In the genomic region with DNA sequence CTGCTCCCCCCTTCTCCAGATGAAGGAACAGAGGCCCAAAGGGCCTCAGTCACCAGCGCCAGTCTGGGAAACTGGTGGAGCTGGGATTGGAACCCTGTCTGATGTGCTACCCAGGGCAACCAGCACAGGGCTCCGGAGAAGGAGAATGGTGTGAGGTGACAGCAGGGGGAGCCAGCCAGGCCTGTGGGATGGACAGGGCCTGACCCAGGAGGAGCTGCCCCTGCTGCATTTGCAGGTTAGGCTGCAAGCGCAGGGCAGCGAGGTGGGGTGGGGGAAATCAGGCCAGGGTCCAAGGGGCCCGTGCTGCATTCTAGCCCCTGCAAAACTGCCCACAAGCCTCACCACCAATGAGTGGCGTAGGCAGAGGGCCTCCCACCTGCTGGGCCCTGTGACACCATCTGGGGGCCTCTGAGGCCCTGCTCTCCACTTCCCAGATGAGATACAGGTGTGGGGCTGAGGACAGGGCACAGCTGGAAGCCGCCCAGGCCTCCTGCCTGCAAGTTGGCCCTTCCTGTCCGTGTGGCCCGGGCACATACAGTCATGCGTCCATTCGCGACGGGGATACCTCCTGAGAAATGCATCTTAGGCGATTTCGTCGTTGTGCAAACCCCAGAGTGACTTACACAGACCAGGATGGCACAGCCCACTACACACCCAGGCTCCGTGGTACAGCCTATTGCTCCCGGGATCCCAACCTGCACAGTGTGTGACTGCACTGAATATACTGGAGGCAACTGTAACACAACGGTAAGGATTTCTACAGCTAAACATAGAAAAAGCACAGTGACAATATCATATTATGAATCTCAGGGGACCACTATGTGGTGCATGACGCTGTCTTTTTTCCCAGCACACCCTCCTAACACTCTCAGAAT, we compare ENCODE assay signal across 10 cellular contexts. TPM values are rescaled to one million over a fixed set of nuclear protein-coding genes. Genes with fewer than 3 reads are reported as not detected.
A peak's percentile ranks its signal among the peaks of the same experiment; 100 is the strongest.
DNase-seq lines count a peak whose midpoint lies in the region; ATAC-seq and TF ChIP-seq lines count a peak whose summit lies in the region.
"Had no signal": no experiment of that assay in that cellular context is flagged by ENCODE, and none has a peak within 500 bp of the region (broad histone marks: within the 10 kb centered on the region; RNA-seq: fewer than 3 reads in every experiment).

No MANE protein-coding gene starts in this region.

- peaks cover 13% of the 10 kb centered on the region for H3K4me1 Mint-ChIP-seq in activated CD4-positive, alpha-beta memory T cell treated with anti-CD3 and anti-CD28 coated beads for 36 hours (ENCODE audit: low read depth)
- peaks cover 17% of the 10 kb centered on the region for H3K4me1 Mint-ChIP-seq in activated CD4-positive, alpha-beta memory T cell treated with anti-CD3 and anti-CD28 coated beads, Interleukin-2, amount 10 ng/mL, durations not matched to agents 7 days and 5 days
- peaks cover 35% of the 10 kb centered on the region for H3K4me1 Mint-ChIP-seq in glutamatergic neuron (ENCODE audit: low read depth, unreplicated experiment)
- peaks cover 54% of the 10 kb centered on the region for H3K4me1 Mint-ChIP-seq in stimulated activated effector memory CD8-positive, alpha-beta T cell treated with anti-CD3 and anti-CD28 coated beads, Interleukin-12 subunit alpha, Interleukin-12 subunit beta, amount 100 ng/mL, for 72 hours

- no peaks in the 10 kb centered on the region for H3K27me3 ChIP-seq in RWPE2 (ENCODE audit: insufficient read depth, poor library complexity, severe bottlenecking)
- no peaks in the 10 kb centered on the region for H3K27me3 ChIP-seq in prostate gland (replicated peaks; ENCODE audit: insufficient read depth)

- peak; percentile 8 for DNase-seq in activated CD4-positive, alpha-beta memory T cell treated with anti-CD3 and anti-CD28 coated beads for 36 hours
- DNase-seq in activated CD4-positive, alpha-beta memory T cell treated with anti-CD3 and anti-CD28 coated beads, Interleukin-2, amount 10 ng/mL, durations not matched to agents 7 days and 5 days = no peak
- DNase-seq in RWPE2 (ENCODE audit: low spot score) (peak; percentile 49), glutamatergic neuron (peak; percentile 65), NCI-H1105 treated with DMSO at 0.1 percent for 48 hours (lab: John Stamatoyannopoulos, UW) (no peak), prostate gland (ENCODE audit: low spot score) (no peak)
- peak in 1 of 2 donors; percentile 48 for DNase-seq in stimulated activated effector memory CD8-positive, alpha-beta T cell treated with anti-CD3 and anti-CD28 coated beads, Interleukin-12 subunit alpha, Interleukin-12 subunit beta, amount 100 ng/mL, for 72 hours (ENCODE audit: low spot score in 2 of 2)

- H3K27ac ChIP-seq in RWPE2 (ENCODE audit: poor library complexity, severe bottlenecking) (no peak overlapping the region), prostate gland (no peak overlapping the region)

- intact Hi-C loops in activated CD4-positive, alpha-beta memory T cell treated with anti-CD3 and anti-CD28 coated beads for 36 hours (cut with micrococcal nuclease) = no loop called here
- intact Hi-C loops in prostate gland (cut with DNase I) = no loop called here

- no peak for ATAC-seq in RWPE2 (ENCODE audit: low read depth)
- ATAC-seq in stimulated activated effector memory CD8-positive, alpha-beta T cell treated with anti-CD3 and anti-CD28 coated beads, Interleukin-12 subunit alpha, Interleukin-12 subunit beta, amount 100 ng/mL, for 72 hours = peak; percentile 39
- no peak for ATAC-seq in HG03442 (IDR thresholded peaks at IDR 0.05; ENCODE audit: unreplicated experiment)
- ATAC-seq: naive thymus-derived CD8-positive, alpha-beta T cell had no signal

- no peaks in the 10 kb centered on the region for H3K36me3 ChIP-seq in RWPE2 (ENCODE audit: low read depth)
- H3K36me3 ChIP-seq in prostate gland = no peaks in the 10 kb centered on the region

- H3K4me3 Mint-ChIP-seq in activated CD4-positive, alpha-beta memory T cell treated with anti-CD3 and anti-CD28 coated beads for 36 hours = no peak overlapping the region
- H3K4me3 Mint-ChIP-seq in activated CD4-positive, alpha-beta memory T cell treated with anti-CD3 and anti-CD28 coated beads, Interleukin-2, amount 10 ng/mL, durations not matched to agents 7 days and 5 days = no peak overlapping the region
- H3K4me3 Mint-ChIP-seq in glutamatergic neuron (ENCODE audit: unreplicated experiment) = peak overlapping the region; percentile 46
- H3K4me3 Mint-ChIP-seq in stimulated activated effector memory CD8-positive, alpha-beta T cell treated with anti-CD3 and anti-CD28 coated beads, Interleukin-12 subunit alpha, Interleukin-12 subunit beta, amount 100 ng/mL, for 72 hours = peak overlapping the region; percentile 14
- H3K4me3 Mint-ChIP-seq: naive thymus-derived CD8-positive, alpha-beta T cell had no signal

- H3K4me3 ChIP-seq in RWPE2 (ENCODE audit: severe bottlenecking) (no peak overlapping the region), prostate gland (no peak overlapping the region)

- no peaks in the 10 kb centered on the region for H3K27me3 Mint-ChIP-seq in activated CD4-positive, alpha-beta memory T cell treated with anti-CD3 and anti-CD28 coated beads for 36 hours
- peaks cover 29% of the 10 kb centered on the region for H3K27me3 Mint-ChIP-seq in activated CD4-positive, alpha-beta memory T cell treated with anti-CD3 and anti-CD28 coated beads, Interleukin-2, amount 10 ng/mL, durations not matched to agents 7 days and 5 days
- peaks cover 17% of the 10 kb centered on the region for H3K27me3 Mint-ChIP-seq in glutamatergic neuron (ENCODE audit: unreplicated experiment)

- no peaks in the 10 kb centered on the region for H3K9me3 Mint-ChIP-seq in activated CD4-positive, alpha-beta memory T cell treated with anti-CD3 and anti-CD28 coated beads for 36 hours
- no peaks in the 10 kb centered on the region for H3K9me3 Mint-ChIP-seq in activated CD4-positive, alpha-beta memory T cell treated with anti-CD3 and anti-CD28 coated beads, Interleukin-2, amount 10 ng/mL, durations not matched to agents 7 days and 5 days
- peaks cover 7% of the 10 kb centered on the region for H3K9me3 Mint-ChIP-seq in glutamatergic neuron (ENCODE audit: unreplicated experiment)
- no peaks in the 10 kb centered on the region for H3K9me3 Mint-ChIP-seq in stimulated activated effector memory CD8-positive, alpha-beta T cell treated with anti-CD3 and anti-CD28 coated beads, Interleukin-12 subunit alpha, Interleukin-12 subunit beta, amount 100 ng/mL, for 72 hours
- H3K9me3 Mint-ChIP-seq: naive thymus-derived CD8-positive, alpha-beta T cell had no signal

- TF ChIP-seq POLR2A in prostate gland (IDR thresholded peaks at IDR 0.05) = no peak

- no peak for TF ChIP-seq CTCF in RWPE2 (IDR thresholded peaks at IDR 0.05; ENCODE audit: poor library complexity, severe bottlenecking)
- no peak for TF ChIP-seq CTCF in glutamatergic neuron (IDR thresholded peaks at IDR 0.05; ENCODE audit: partially characterized antibody, unreplicated experiment)
- no peak for TF ChIP-seq CTCF in prostate gland (IDR thresholded peaks at IDR 0.05)

- H3K9me3 ChIP-seq in RWPE2 (ENCODE audit: severe bottlenecking) (no peaks in the 10 kb centered on the region), prostate gland (no peaks in the 10 kb centered on the region)

- H3K4me1 ChIP-seq in RWPE2 (ENCODE audit: insufficient read depth, poor library complexity, severe bottlenecking) (no peaks in the 10 kb centered on the region), prostate gland (replicated peaks) (no peaks in the 10 kb centered on the region)

- CTCF ChIA-PET in activated CD4-positive, alpha-beta memory T cell treated with anti-CD3 and anti-CD28 coated beads for 36 hours (lab: Charles Lee) = interaction anchor here (4.0 kb wide), 1 partner anchor 17 kb away, joined by 18 read pairs; no protein-coding TSS in a partner anchor
- CTCF ChIA-PET in activated CD4-positive, alpha-beta memory T cell treated with anti-CD3 and anti-CD28 coated beads, Interleukin-2, amount 10 ng/mL, durations not matched to agents 7 days and 5 days (lab: Charles Lee) = interaction anchor here (0.5 to 2.3 kb wide), 4 partner anchors 9 to 134 kb away, joined by 3 to 6 read pairs (median 4); no protein-coding TSS in a partner anchor

- no peaks in the 10 kb centered on the region for H3K36me3 Mint-ChIP-seq in activated CD4-positive, alpha-beta memory T cell treated with anti-CD3 and anti-CD28 coated beads for 36 hours
- no peaks in the 10 kb centered on the region for H3K36me3 Mint-ChIP-seq in activated CD4-positive, alpha-beta memory T cell treated with anti-CD3 and anti-CD28 coated beads, Interleukin-2, amount 10 ng/mL, durations not matched to agents 7 days and 5 days (ENCODE audit: low read depth)
- H3K36me3 Mint-ChIP-seq in glutamatergic neuron (ENCODE audit: unreplicated experiment) = no peaks in the 10 kb centered on the region
- H3K36me3 Mint-ChIP-seq in stimulated activated effector memory CD8-positive, alpha-beta T cell treated with anti-CD3 and anti-CD28 coated beads, Interleukin-12 subunit alpha, Interleukin-12 subunit beta, amount 100 ng/mL, for 72 hours = peaks cover 6% of the 10 kb centered on the region
- H3K36me3 Mint-ChIP-seq: naive thymus-derived CD8-positive, alpha-beta T cell had no signal

- 85% methylated on average over 20 of the region's 20 CpGs for WGBS in prostate gland

- POLR2A ChIA-PET in activated CD4-positive, alpha-beta memory T cell treated with anti-CD3 and anti-CD28 coated beads for 36 hours (lab: Charles Lee) = interaction anchor here (0.5 kb wide), 1 partner anchor 26 kb away, joined by 4 read pairs; no protein-coding TSS in a partner anchor
- POLR2A ChIA-PET in activated CD4-positive, alpha-beta memory T cell treated with anti-CD3 and anti-CD28 coated beads, Interleukin-2, amount 10 ng/mL, durations not matched to agents 7 days and 5 days (lab: Charles Lee) = interaction anchor here (1.0 kb wide), 1 partner anchor 83 kb away, joined by 3 read pairs; no protein-coding TSS in a partner anchor

- H3K27ac Mint-ChIP-seq in activated CD4-positive, alpha-beta memory T cell treated with anti-CD3 and anti-CD28 coated beads for 36 hours = no peak overlapping the region
- H3K27ac Mint-ChIP-seq in activated CD4-positive, alpha-beta memory T cell treated with anti-CD3 and anti-CD28 coated beads, Interleukin-2, amount 10 ng/mL, durations not matched to agents 7 days and 5 days = no peak overlapping the region
- peak overlapping the region; percentile 73 for H3K27ac Mint-ChIP-seq in glutamatergic neuron (ENCODE audit: unreplicated experiment)
- peak overlapping the region; percentile 58 for H3K27ac Mint-ChIP-seq in stimulated activated effector memory CD8-positive, alpha-beta T cell treated with anti-CD3 and anti-CD28 coated beads, Interleukin-12 subunit alpha, Interleukin-12 subunit beta, amount 100 ng/mL, for 72 hours

RNA-seq across cellular contexts. Expression of gene RASGEF1A, which starts 45.2 kb away (rescaled TPM):
- total RNA-seq in activated CD4-positive, alpha-beta memory T cell treated with anti-CD3 and anti-CD28 coated beads for 36 hours = 1 to 10 TPM; 1.2 to 1.9 TPM
- total RNA-seq in activated CD4-positive, alpha-beta memory T cell treated with anti-CD3 and anti-CD28 coated beads, Interleukin-2, amount 10 ng/mL, durations not matched to agents 7 days and 5 days = 1 to 10 TPM; 4.4 to 6.6 TPM
- total RNA-seq in glutamatergic neuron (ENCODE audit: unreplicated experiment) (5.7 TPM), prostate gland (1 to 10 TPM; 4.3 to 9.3 TPM)
- total RNA-seq: LHCN-M2 had no signal

Comparison
In these comparisons a context has a peak if more than half of its experiments do, and no peak if none do; other contexts are left out.
1. DNase-seq: peak in activated CD4-positive, alpha-beta memory T cell treated with anti-CD3 and anti-CD28 coated beads for 36 hours (single experiment), RWPE2 (single experiment) and glutamatergic neuron (single experiment); none in activated CD4-positive, alpha-beta memory T cell treated with anti-CD3 and anti-CD28 coated beads, Interleukin-2, amount 10 ng/mL, durations not matched to agents 7 days and 5 days (single experiment), NCI-H1105 treated with DMSO at 0.1 percent for 48 hours (single experiment) and prostate gland (single experiment).
2. H3K27ac Mint-ChIP-seq: peak in glutamatergic neuron (single experiment) and stimulated activated effector memory CD8-positive, alpha-beta T cell treated with anti-CD3 and anti-CD28 coated beads, Interleukin-12 subunit alpha, Interleukin-12 subunit beta, amount 100 ng/mL, for 72 hours (single experiment); none in activated CD4-positive, alpha-beta memory T cell treated with anti-CD3 and anti-CD28 coated beads for 36 hours (single experiment) and activated CD4-positive, alpha-beta memory T cell treated with anti-CD3 and anti-CD28 coated beads, Interleukin-2, amount 10 ng/mL, durations not matched to agents 7 days and 5 days (single experiment).
3. H3K4me3 Mint-ChIP-seq: peak in glutamatergic neuron (single experiment) and stimulated activated effector memory CD8-positive, alpha-beta T cell treated with anti-CD3 and anti-CD28 coated beads, Interleukin-12 subunit alpha, Interleukin-12 subunit beta, amount 100 ng/mL, for 72 hours (single experiment); none in activated CD4-positive, alpha-beta memory T cell treated with anti-CD3 and anti-CD28 coated beads for 36 hours (single experiment) and activated CD4-positive, alpha-beta memory T cell treated with anti-CD3 and anti-CD28 coated beads, Interleukin-2, amount 10 ng/mL, durations not matched to agents 7 days and 5 days (single experiment).